In the genomic region with DNA sequence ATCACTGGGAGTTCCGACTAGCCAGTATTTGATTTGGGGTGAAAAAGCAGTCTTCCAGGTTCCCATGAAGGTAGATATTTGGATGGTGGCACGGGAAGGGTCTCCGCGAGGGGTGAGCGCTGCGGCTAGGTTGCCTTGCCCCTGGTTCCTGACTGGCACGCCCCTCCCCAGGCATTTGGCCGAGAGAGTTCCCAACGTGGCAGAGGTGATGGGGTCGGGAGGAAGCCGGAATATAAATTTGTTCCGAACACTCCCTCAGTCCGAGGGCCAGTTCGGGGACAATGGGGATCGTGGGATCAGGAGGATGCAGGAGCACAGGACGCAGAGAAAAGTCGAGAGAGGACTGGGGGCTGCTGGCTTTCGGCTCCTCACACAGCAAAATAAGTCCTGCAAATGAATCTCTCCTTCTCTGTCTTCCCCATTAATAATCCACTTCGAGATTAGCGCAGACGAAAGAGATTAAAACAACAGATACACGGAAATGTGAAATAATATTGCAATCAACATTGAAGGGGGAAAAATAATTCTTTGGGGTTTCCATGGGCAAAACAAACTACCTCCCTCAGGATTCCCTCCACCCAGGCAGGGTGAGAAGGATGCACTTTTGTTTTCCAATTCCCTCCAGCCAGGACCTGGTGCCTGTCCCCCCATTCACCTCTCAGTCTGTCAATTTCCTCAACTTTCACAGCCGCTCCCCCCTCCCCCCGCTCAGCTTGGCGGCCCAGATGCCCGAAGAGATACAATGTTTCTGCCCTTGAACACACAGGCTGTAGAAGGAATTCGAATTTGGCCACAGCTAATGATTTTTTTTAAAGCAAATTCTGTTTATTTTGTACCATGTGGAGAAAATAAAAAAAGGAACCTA, we compare ENCODE assay signal across 8 cellular contexts. TPM values are rescaled to one million over a fixed set of nuclear protein-coding genes. Genes with fewer than 3 reads are reported as not detected.
DNase-seq lines count a peak whose midpoint lies in the region; ATAC-seq and TF ChIP-seq lines count a peak whose summit lies in the region.

No MANE protein-coding gene starts in this region.

- TF ChIP-seq EP300 in ovary (IDR thresholded peaks at IDR 0.05): no peak

- no peak for ATAC-seq in T-cell (replicated peaks in 1 of 4)

- H3K4me1 ChIP-seq in ovary (ENCODE audit: insufficient read depth): peaks cover 6% of the 10 kb centered on the region

- H3K4me1 Mint-ChIP-seq in T-cell: peaks cover 21 to 29% (median 24%) of the 10 kb centered on the region in 3 donors

- no peaks in the 10 kb centered on the region for H3K9me3 ChIP-seq in ovary

- WGBS in ovary, 3 donors: 12 to 25% (median 16%) methylated on average over 27 of the region's 27 CpGs

- POLR2A ChIA-PET in T-cell (lab: Charles Lee): interaction anchor here in 1 of 2 donors (0.6 to 0.7 kb wide), 2 partner anchors 18 to 320 kb away, joined by 5 to 6 read pairs; no protein-coding TSS in a partner anchor

- H3K36me3 ChIP-seq in ovary: no peaks in the 10 kb centered on the region

- CTCF ChIA-PET in T-cell (lab: Charles Lee): interaction anchor here in 1 of 2 donors (0.7 kb wide), 1 partner anchor 336 kb away, joined by 4 read pairs; no protein-coding TSS in a partner anchor

- peak overlapping the region; percentile 90 to 93 for H3K27ac ChIP-seq in ovary

- H3K27me3 Mint-ChIP-seq in T-cell: peaks cover 39 to 50% of the 10 kb centered on the region in 2 donors

- DNase-seq in T-cell (no peak), fibroblast of pulmonary artery (ENCODE audit: low read depth) (no peak), ovary (peak; percentile 35 to 60 (median 52)), SKM-1 treated with dmso at 0.1 percent for 144 hours (lab: John Stamatoyannopoulos, UW; ENCODE audit: unreplicated experiment) (no peak), COLO668 (lab: John Stamatoyannopoulos, UW; ENCODE audit: unreplicated experiment) (no peak), NCI-H2107 (lab: John Stamatoyannopoulos, UW) (no peak), NCI-H345 treated with DMSO at 0.1 percent for 48 hours (lab: John Stamatoyannopoulos, UW; ENCODE audit: unreplicated experiment) (no peak)

- peak overlapping the region in 1 of 2 donors; percentile 40 for H3K27ac Mint-ChIP-seq in T-cell

- TF ChIP-seq POLR2A in ovary (IDR thresholded peaks at IDR 0.05): no peak

- H3K27me3 ChIP-seq in ovary: no peaks in the 10 kb centered on the region

- no peaks in the 10 kb centered on the region for H3K36me3 Mint-ChIP-seq in T-cell

- H3K4me3 ChIP-seq in GM08714 (ENCODE audit: low read length) (peak overlapping the region; percentile 46; the same call in 1 of the 2 replicates), fibroblast of pulmonary artery (replicated peaks; ENCODE audit: low read depth, low read length) (peak overlapping the region; percentile 62), ovary (peak overlapping the region; percentile 51)

- no peaks in the 10 kb centered on the region for H3K9me3 Mint-ChIP-seq in T-cell

- H3K4me3 Mint-ChIP-seq in T-cell: peak overlapping the region; percentile 75 to 77 (median 77)

- intact Hi-C loops in ovary (cut with DNase I): loop anchor here in 1 of 4 donors (5.0 to 10.0 kb wide), 2 partner anchors 1011 to 1232 kb away; no protein-coding TSS in a partner anchor

- TF ChIP-seq CTCF in fibroblast of pulmonary artery (IDR thresholded peaks at IDR 0.05; ENCODE audit: low read length, missing control alignments): no peak
- TF ChIP-seq CTCF in ovary (IDR thresholded peaks at IDR 0.05): no peak

RNA-seq across cellular contexts. Expression of a gene that starts 3.1 kb away (rescaled TPM):
- total RNA-seq in T-cell: 100 to 1,000 TPM in 1 of 5 donors, 10 to 100 TPM in 3, 1 to 10 TPM in 1; 8.9 to 106 (median 23.7) TPM
- total RNA-seq in ovary: 100 to 1,000 TPM in 6 of 7 donors, 10 to 100 TPM in 1; 55.3 to 250 (median 186) TPM
- 10 to 100 TPM; 57.0 to 84.8 TPM for polyA plus RNA-seq in ovary

Comparison
In these comparisons a context has a peak if more than half of its experiments do, and no peak if none do; other contexts are left out.
1. DNase-seq: peak in ovary (5 of 5); none in T-cell (0 of 34), fibroblast of pulmonary artery (single experiment), SKM-1 treated with dmso at 0.1 percent for 144 hours (single experiment), COLO668 (single experiment), NCI-H2107 (single experiment) and NCI-H345 treated with DMSO at 0.1 percent for 48 hours (single experiment).
2. Peak in every context shown above with its lines, with median percentiles within 50 percentile points of each other: H3K4me3 ChIP-seq.